9 cellular contexts compared by ENCODE assay signal in genomic region chr4:20251061-20251795, GRCh38. TPM values are rescaled to one million over a fixed set of nuclear protein-coding genes. Genes with fewer than 3 reads are reported as not detected.
DNase-seq lines count a peak whose midpoint lies in the region; ATAC-seq and TF ChIP-seq lines count a peak whose summit lies in the region.
"Had no signal": no experiment of that assay in that cellular context is flagged by ENCODE, and none has a peak within 500 bp of the region (broad histone marks: within the 10 kb centered on the region; RNA-seq: fewer than 3 reads in every experiment).

No MANE protein-coding gene starts in this region.

- no peak for TF ChIP-seq CTCF in epithelial cell of proximal tubule (conservative IDR thresholded peaks at IDR 0.05; ENCODE audit: low read depth, low read length)
- no peak for TF ChIP-seq CTCF in retinal pigment epithelial cell (conservative IDR thresholded peaks at IDR 0.05; ENCODE audit: low read depth, low read length)

- ATAC-seq in GM21576 (IDR thresholded peaks at IDR 0.05; ENCODE audit: unreplicated experiment) (no peak), HG03442 (IDR thresholded peaks at IDR 0.05; ENCODE audit: unreplicated experiment) (no peak)

- DNase-seq in NCI-H1694 treated with DMSO at 0.1 percent for 48 hours (lab: John Stamatoyannopoulos, UW) (peak; percentile 35), NCI-H1694 (lab: John Stamatoyannopoulos, UW) (no peak), Kasumi-1 (lab: John Stamatoyannopoulos, UW) (peak; percentile 35 to 37), epithelial cell of proximal tubule (ENCODE audit: low read depth) (no peak), retinal pigment epithelial cell (ENCODE audit: low read depth) (no peak), mucosa of gallbladder (ENCODE audit: low spot score) (no peak)
- DNase-seq: CD4-positive, CD25-positive, alpha-beta regulatory T cell had no signal

- H3K4me3 ChIP-seq in epithelial cell of proximal tubule (ENCODE audit: low read depth, low read length) (peak overlapping the region; percentile 65), retinal pigment epithelial cell (ENCODE audit: low read length) (peak overlapping the region; percentile 68)

RNA-seq across cellular contexts. Expression of gene SLIT2, which starts 0.5 kb away (rescaled TPM):
- total RNA-seq in epithelial cell of proximal tubule (1.4 and 2.5 TPM in 2 replicates), mucosa of gallbladder (19.1 TPM)
- total RNA-seq: CD4-positive, CD25-positive, alpha-beta regulatory T cell had no signal

Comparison
In these comparisons a context has a peak if more than half of its experiments do, and no peak if none do; other contexts are left out.
1. DNase-seq: peak in NCI-H1694 treated with DMSO at 0.1 percent for 48 hours (single experiment) and Kasumi-1 (2 of 2); none in NCI-H1694 (single experiment), epithelial cell of proximal tubule (single experiment), retinal pigment epithelial cell (single experiment) and mucosa of gallbladder (single experiment).